ENCODE assay signal across 29 cellular contexts in genomic region chr19:18862976-18863842, GRCh38. TPM values are rescaled to one million over a fixed set of nuclear protein-coding genes. Genes with fewer than 3 reads are reported as not detected.
"Had no signal": no experiment of that assay in that cellular context is flagged by ENCODE, and none has a peak within 500 bp of the region (broad histone marks: within the 10 kb centered on the region; RNA-seq: fewer than 3 reads in every experiment).

No MANE protein-coding gene starts in this region.

- H3K4me1 ChIP-seq: neural progenitor cell, prostate gland had no signal

- ATAC-seq: effector memory CD8-positive, alpha-beta T cell; heart right ventricle; left cardiac atrium; left lung; mucosa of descending colon; natural killer cell treated with Interleukin-12 subunit alpha and Interleukin-12 subunit beta and Interleukin-15 and Interleukin-18, amount 100 ng/mL, for 72 hours; stimulated activated effector memory CD8-positive, alpha-beta T cell treated with anti-CD3 and anti-CD28 coated beads, Interleukin-12 subunit alpha, Interleukin-12 subunit beta, amount 100 ng/mL, for 72 hours had no signal

- H3K27ac Mint-ChIP-seq: memory B cell; mesothelial cell of epicardium; natural killer cell treated with Interleukin-12 subunit alpha and Interleukin-12 subunit beta and Interleukin-15 and Interleukin-18, amount 100 ng/mL, for 72 hours; neural progenitor cell; type B pancreatic cell had no signal

- DNase-seq: cortex of kidney; effector memory CD8-positive, alpha-beta T cell; erythroblast; esophagus squamous epithelium; foreskin melanocyte; glutamatergic neuron; heart right ventricle; hippocampal formation; left cardiac atrium; mucosa of descending colon; naive B cell; sigmoid colon; stimulated activated CD4-positive, alpha-beta T cell treated with anti-CD3 and anti-CD28 coated beads, Interleukin-2, amount 100 ng/mL, for 24 hours; stimulated activated CD4-positive, alpha-beta T cell treated with anti-CD3 and anti-CD28 coated beads, Interleukin-4, amount 100 ng/mL, for 24 hours; stimulated activated naive CD4-positive, alpha-beta T cell treated with Interleukin-2 at 50 U/mL for 16 hours; stomach; thyroid gland had no signal

- H3K4me3 Mint-ChIP-seq: effector memory CD8-positive, alpha-beta T cell; memory B cell; mesothelial cell of epicardium; naive B cell; natural killer cell treated with Interleukin-12 subunit alpha and Interleukin-12 subunit beta and Interleukin-15 and Interleukin-18, amount 100 ng/mL, for 72 hours; neural progenitor cell; stimulated activated effector memory CD8-positive, alpha-beta T cell treated with anti-CD3 and anti-CD28 coated beads, Interleukin-12 subunit alpha, Interleukin-12 subunit beta, amount 100 ng/mL, for 72 hours; type B pancreatic cell had no signal

- H3K9me3 ChIP-seq: esophagus squamous epithelium, heart right ventricle, left lung, mucosa of descending colon, prostate gland, right atrium auricular region, sigmoid colon, stomach, thyroid gland had no signal

- H3K36me3 ChIP-seq: neural progenitor cell had no signal

- H3K4me2 ChIP-seq: neural progenitor cell had no signal

- FAIRE-seq: endometrium, islet of Langerhans had no signal

- H3K4me1 Mint-ChIP-seq: mesothelial cell of epicardium had no signal

- H3K27me3 Mint-ChIP-seq: effector memory CD8-positive, alpha-beta T cell; memory B cell; naive B cell; natural killer cell treated with Interleukin-12 subunit alpha and Interleukin-12 subunit beta and Interleukin-15 and Interleukin-18, amount 100 ng/mL, for 72 hours; type B pancreatic cell had no signal

- H2AFZ ChIP-seq: neural progenitor cell had no signal

- H3K27ac ChIP-seq: esophagus squamous epithelium, heart right ventricle, left lung, neural progenitor cell, prostate gland, right atrium auricular region, sigmoid colon, stomach, thyroid gland had no signal

- H3K9me3 Mint-ChIP-seq: effector memory CD8-positive, alpha-beta T cell; memory B cell; mesothelial cell of epicardium; naive B cell; natural killer cell treated with Interleukin-12 subunit alpha and Interleukin-12 subunit beta and Interleukin-15 and Interleukin-18, amount 100 ng/mL, for 72 hours; neural progenitor cell; stimulated activated effector memory CD8-positive, alpha-beta T cell treated with anti-CD3 and anti-CD28 coated beads, Interleukin-12 subunit alpha, Interleukin-12 subunit beta, amount 100 ng/mL, for 72 hours; type B pancreatic cell had no signal

- H3K4me3 ChIP-seq: esophagus squamous epithelium, heart right ventricle, left lung, mucosa of descending colon, neural progenitor cell, prostate gland, right atrium auricular region, sigmoid colon, stomach, thyroid gland had no signal

- H3K27me3 ChIP-seq: neural progenitor cell, right atrium auricular region, thyroid gland had no signal

- H3K9ac ChIP-seq: neural progenitor cell had no signal

- H3K36me3 Mint-ChIP-seq: natural killer cell treated with Interleukin-12 subunit alpha and Interleukin-12 subunit beta and Interleukin-15 and Interleukin-18, amount 100 ng/mL, for 72 hours; type B pancreatic cell had no signal

RNA-seq across cellular contexts. Expression of gene CERS1, which starts 32.7 kb away (rescaled TPM):
- total RNA-seq: natural killer cell treated with Interleukin-12 subunit alpha and Interleukin-12 subunit beta and Interleukin-15 and Interleukin-18, amount 100 ng/mL, for 72 hours; subcutaneous adipose tissue had no signal
